In the genomic region with DNA sequence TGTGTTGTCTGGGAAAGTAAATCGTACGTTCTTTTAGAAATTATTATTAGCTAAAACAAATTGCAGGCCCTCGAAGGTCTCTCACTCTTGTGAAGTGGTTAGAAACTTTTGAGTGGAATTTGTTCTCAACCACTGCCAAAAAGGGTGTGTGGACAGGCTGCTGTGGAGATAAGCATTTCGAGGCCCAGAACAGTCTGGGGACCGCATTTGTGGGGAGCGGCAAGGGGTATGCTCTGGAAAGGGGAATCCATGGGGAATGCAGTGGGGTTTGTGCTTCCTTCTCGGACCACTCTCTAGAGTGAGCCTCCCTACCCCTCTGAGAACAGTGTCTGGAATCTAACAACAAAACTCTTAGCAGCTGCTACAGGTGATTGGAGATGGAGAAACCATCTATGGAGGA, we compare ENCODE assay signal across 9 cellular contexts. TPM values are rescaled to one million over a fixed set of nuclear protein-coding genes. Genes with fewer than 3 reads are reported as not detected.
DNase-seq lines count a peak whose midpoint lies in the region; ATAC-seq, FAIRE-seq and TF ChIP-seq lines count a peak whose summit lies in the region.
"Had no signal": no experiment of that assay in that cellular context is flagged by ENCODE, and none has a peak within 500 bp of the region (broad histone marks: within the 10 kb centered on the region; RNA-seq: fewer than 3 reads in every experiment).

No MANE protein-coding gene starts in this region.

- H3K36me3 ChIP-seq in cardiac muscle cell = no peaks in the 10 kb centered on the region
- no peaks in the 10 kb centered on the region for H3K36me3 ChIP-seq in muscle layer of colon (ENCODE audit: insufficient read depth, low read length)
- no peaks in the 10 kb centered on the region for H3K36me3 ChIP-seq in upper lobe of right lung

- intact Hi-C loops in cardiac septum (cut with DNase I) (loop anchor here (2.0 kb wide), 1 partner anchor 23 kb away; no protein-coding TSS in a partner anchor), upper lobe of right lung (cut with DNase I) (no loop called here)
- intact Hi-C loops in dendritic cell treated with granulocyte-macrophage colony-stimulating factor and Interleukin-4, amounts not matched to agents 40 ng/mL and 50 ng/mL, for 4 days (cut with micrococcal nuclease) = loop anchor here (2.0 kb wide), 2 partner anchors 15 to 39 kb away; no protein-coding TSS in a partner anchor

- H3K4me3 ChIP-seq in cardiac muscle cell (peak overlapping the region; percentile 69), muscle layer of colon (ENCODE audit: low read depth in 1 of 2, low read length in 2 of 2) (peak overlapping the region; percentile 78 to 84), upper lobe of right lung (peak overlapping the region; percentile 72)

- peak overlapping the region; percentile 89 for H3K27ac Mint-ChIP-seq in dendritic cell treated with granulocyte-macrophage colony-stimulating factor and Interleukin-4, amounts not matched to agents 40 ng/mL and 50 ng/mL, for 4 days

- H3K27ac ChIP-seq in cardiac muscle cell (no peak overlapping the region), muscle layer of colon (ENCODE audit: low read depth, low read length) (peak overlapping the region; percentile 94), upper lobe of right lung (peak overlapping the region; percentile 81)

- H3K27me3 ChIP-seq in cardiac muscle cell (no peaks in the 10 kb centered on the region), muscle layer of colon (ENCODE audit: control insufficient read depth in 1 of 2, insufficient read depth in 2 of 2, low read length in 2 of 2) (no peaks in the 10 kb centered on the region), upper lobe of right lung (no peaks in the 10 kb centered on the region)

- H3K4me3 Mint-ChIP-seq in dendritic cell treated with granulocyte-macrophage colony-stimulating factor and Interleukin-4, amounts not matched to agents 40 ng/mL and 50 ng/mL, for 4 days = peak overlapping the region; percentile 86

- peak overlapping the region; percentile 96 for H3K9ac ChIP-seq in muscle layer of colon (ENCODE audit: low read length)

- peaks cover 80% of the 10 kb centered on the region for H3K27me3 Mint-ChIP-seq in dendritic cell treated with granulocyte-macrophage colony-stimulating factor and Interleukin-4, amounts not matched to agents 40 ng/mL and 50 ng/mL, for 4 days

- no peaks in the 10 kb centered on the region for H3K9me3 Mint-ChIP-seq in dendritic cell treated with granulocyte-macrophage colony-stimulating factor and Interleukin-4, amounts not matched to agents 40 ng/mL and 50 ng/mL, for 4 days

- TF ChIP-seq CTCF in cardiac muscle cell (IDR thresholded peaks at IDR 0.05; ENCODE audit: low read depth, low read length) (no peak), upper lobe of right lung (IDR thresholded peaks at IDR 0.05) (no peak)

- H3K4me1 Mint-ChIP-seq in dendritic cell treated with granulocyte-macrophage colony-stimulating factor and Interleukin-4, amounts not matched to agents 40 ng/mL and 50 ng/mL, for 4 days (ENCODE audit: low read depth) = peaks cover 56% of the 10 kb centered on the region

- ATAC-seq in upper lobe of right lung = peak; percentile 1
- ATAC-seq: left lobe of liver had no signal

- H3K4me1 ChIP-seq in cardiac muscle cell (ENCODE audit: low read depth) (peaks cover 20% of the 10 kb centered on the region), muscle layer of colon (ENCODE audit: insufficient read depth, low read length) (peaks cover 30% of the 10 kb centered on the region), upper lobe of right lung (peaks cover 35% of the 10 kb centered on the region)

- no peaks in the 10 kb centered on the region for H3K9me3 ChIP-seq in cardiac muscle cell (ENCODE audit: low read depth)
- H3K9me3 ChIP-seq in muscle layer of colon (ENCODE audit: low read length) = no peaks in the 10 kb centered on the region
- H3K9me3 ChIP-seq in upper lobe of right lung = no peaks in the 10 kb centered on the region

- H3K36me3 Mint-ChIP-seq in dendritic cell treated with granulocyte-macrophage colony-stimulating factor and Interleukin-4, amounts not matched to agents 40 ng/mL and 50 ng/mL, for 4 days (ENCODE audit: low read depth) = peaks cover 62% of the 10 kb centered on the region

- FAIRE-seq in RCC 7860 (lab: Jason Lieb, UNC) = no peak

- DNase-seq in cardiac muscle cell (ENCODE audit: low read depth in 1 of 2, low spot score in 1 of 2) = no peak
- no peak for DNase-seq in cardiac septum (ENCODE audit: low spot score)
- no peak for DNase-seq in upper lobe of right lung
- DNase-seq in HuH-7.5 (ENCODE audit: low spot score) = no peak
- no peak for DNase-seq in RCC 7860 (ENCODE audit: low spot score)
- no peak for DNase-seq in activated naive CD4-positive, alpha-beta T cell treated with anti-CD3 and anti-CD28 coated beads, Interleukin-2, amount 50 U/mL, for 16 hours

RNA-seq across cellular contexts. Expression of gene NRP2, which starts 1.7 kb away (rescaled TPM):
- 41.6 and 166 TPM in 2 replicates for total RNA-seq in cardiac muscle cell
- polyA plus RNA-seq in cardiac muscle cell = 35.2 and 118 TPM in 2 replicates
- total RNA-seq in cardiac septum = 11.7 TPM
- total RNA-seq in upper lobe of right lung = 75.3 TPM
